In genomic region chr5:93604119-93604963, GRCh38 we compare ENCODE assay signal across 12 cellular contexts. TPM values are rescaled to one million over a fixed set of nuclear protein-coding genes. Genes with fewer than 3 reads are reported as not detected.
A peak's percentile ranks its signal among the peaks of the same experiment; 100 is the strongest.
DNase-seq lines count a peak whose midpoint lies in the region; ATAC-seq and TF ChIP-seq lines count a peak whose summit lies in the region.
"Had no signal": no experiment of that assay in that cellular context is flagged by ENCODE, and none has a peak within 500 bp of the region (broad histone marks: within the 10 kb centered on the region; RNA-seq: fewer than 3 reads in every experiment).

No MANE protein-coding gene starts in this region.

- H3K9ac ChIP-seq in SK-N-SH = no peak overlapping the region

- H3K4me3 ChIP-seq in SK-N-SH (ENCODE audit: low read depth in 2 of 2, low read length in 1 of 2) (peak overlapping the region in 1 of 2 experiments; percentile 19; a peak in 2 of 4 replicates), astrocyte of the spinal cord (ENCODE audit: low read depth, low read length) (peak overlapping the region; percentile 24)

- H3K27me3 ChIP-seq in SK-N-SH (ENCODE audit: insufficient read depth) = no peaks in the 10 kb centered on the region; the same call in 1 of the 2 replicates

- H3K79me2 ChIP-seq in SK-N-SH (ENCODE audit: insufficient read depth) = no peaks in the 10 kb centered on the region

- peaks cover 23% of the 10 kb centered on the region for H3F3A ChIP-seq in SK-N-SH (replicated peaks; ENCODE audit: insufficient read depth)

- peaks cover 6 to 29% of the 10 kb centered on the region in 2 experiments; a peak in 2 of 4 replicates for H3K4me1 ChIP-seq in SK-N-SH (ENCODE audit: control insufficient read depth in 1 of 2, insufficient read depth in 2 of 2, low read depth in 1 of 2, low read length in 1 of 2)

- H4K20me1 ChIP-seq in SK-N-SH (ENCODE audit: insufficient read depth) = no peaks in the 10 kb centered on the region

- in situ Hi-C loops in astrocyte of the spinal cord (cut with HindIII; ENCODE audit: low sequenced_read_pairs) = no loop called here

- H3K9me3 ChIP-seq in SK-N-SH = no peaks in the 10 kb centered on the region

- H3K36me3 ChIP-seq in SK-N-SH (replicated peaks in 1 of 2; ENCODE audit: control insufficient read depth in 1 of 2, insufficient read depth in 2 of 2, low read length in 1 of 2) = no peaks in the 10 kb centered on the region

- H3K27ac ChIP-seq in SK-N-SH (ENCODE audit: low read depth in 2 of 2, low read length in 1 of 2) (no peak overlapping the region), substantia nigra (ENCODE audit: low read depth, low read length, poor library complexity, severe bottlenecking) (peak overlapping the region; percentile 43)
- H3K27ac ChIP-seq: HL-60 had no signal

- no peak for TF ChIP-seq CTCF in SK-N-SH (IDR thresholded peaks at IDR 0.05)
- no peak for TF ChIP-seq CTCF in astrocyte of the spinal cord (IDR thresholded peaks at IDR 0.05; ENCODE audit: low read depth, low read length)

- CTCF ChIA-PET in SK-N-SH (lab: Yijun Ruan, JAX) = no interaction called here

- no peaks in the 10 kb centered on the region for H3K9me2 ChIP-seq in SK-N-SH

- no peak for ATAC-seq in SK-N-SH treated with all-trans-retinoic acid at 6 μM for 48 hours
- ATAC-seq in HG03175 (IDR thresholded peaks at IDR 0.05; ENCODE audit: unreplicated experiment) = no peak
- ATAC-seq: naive thymus-derived CD8-positive, alpha-beta T cell had no signal

- POLR2A ChIA-PET in SK-N-SH (lab: Yijun Ruan, JAX) = no interaction called here

- 52% methylated on average over 16 of the region's 54 CpGs for WGBS in SK-N-SH (ENCODE audit: low lambda C conversion rate)

- peak; percentile 47 for DNase-seq in SK-N-SH
- peak; percentile 76 for DNase-seq in astrocyte of the spinal cord (ENCODE audit: low read depth, low spot score)
- peak; percentile 9 for DNase-seq in kidney tubule cell (ENCODE audit: low spot score)
- DNase-seq in substantia nigra (lab: John Stamatoyannopoulos, UW) = peak in 11 of 49 donors; percentile 23 to 84 (median 46)
- DNase-seq in globus pallidus (ENCODE audit: low spot score) = no peak
- no peak for DNase-seq in stimulated activated CD4-positive, alpha-beta T cell treated with anti-CD3 and anti-CD28 coated beads, Interleukin-2, amount 100 ng/mL, for 48 hours
- DNase-seq: activated gamma-delta T cell treated with Interleukin-2 at 50 U/mL for 16 hours; CD4-positive, CD25-positive, alpha-beta regulatory T cell; naive thymus-derived CD8-positive, alpha-beta T cell had no signal

- no peak overlapping the region for H3K4me2 ChIP-seq in SK-N-SH

- TF ChIP-seq EP300 in SK-N-SH (IDR thresholded peaks at IDR 0.05; ENCODE audit: borderline replicate concordance in 1 of 2, low read depth in 1 of 2, low read length in 1 of 2) = no peak

- H2AFZ ChIP-seq in SK-N-SH (ENCODE audit: low read depth) = no peak overlapping the region

- no peak for TF ChIP-seq RAD21 in SK-N-SH (IDR thresholded peaks at IDR 0.05; ENCODE audit: low read length)

TF ChIP-seq in SK-N-SH, 30 proteins besides CTCF, POLR2A, EP300 and RAD21:
- TF ChIP-seq EZH2phosphoT487 (IDR thresholded peaks at IDR 0.05; ENCODE audit: borderline replicate concordance, low read depth) = no peak
- TF ChIP-seq FOXJ3 (CRISPR knock-in tag; IDR thresholded peaks at IDR 0.05) = no peak
- no peak for TF ChIP-seq PBX3 (IDR thresholded peaks at IDR 0.05)
- peak; percentile 51; the same call in 1 of the 2 replicates for TF ChIP-seq USF1 (IDR thresholded peaks at IDR 0.05; ENCODE audit: borderline replicate concordance, low read depth)

TF ChIP-seq in SK-N-SH treated with all-trans-retinoic acid at 6 μM for 48 hours, 23 proteins besides CTCF, POLR2A, EP300 and RAD21 (continues in another document):
- TF ChIP-seq ZNF8 (CRISPR knock-in tag; IDR thresholded peaks at IDR 0.05) (no peak), TSHZ2 (CRISPR knock-in tag; IDR thresholded peaks at IDR 0.05) (no peak), OSR1 (CRISPR knock-in tag; IDR thresholded peaks at IDR 0.05) (no peak), POU6F1 (CRISPR knock-in tag; IDR thresholded peaks at IDR 0.05; ENCODE audit: borderline replicate concordance, low read depth) (no peak), PATZ1 (CRISPR knock-in tag; IDR thresholded peaks at IDR 0.05; ENCODE audit: borderline replicate concordance) (no peak), ESRRG (CRISPR knock-in tag; IDR thresholded peaks at IDR 0.05) (no peak), ZC3H10 (CRISPR knock-in tag; IDR thresholded peaks at IDR 0.05) (no peak), ZNF565 (CRISPR knock-in tag; conservative IDR thresholded peaks at IDR 0.05; ENCODE audit: low read depth) (no peak), BACH2 (CRISPR knock-in tag; IDR thresholded peaks at IDR 0.05; ENCODE audit: borderline replicate concordance) (no peak), ARNTL (CRISPR knock-in tag; IDR thresholded peaks at IDR 0.05; ENCODE audit: borderline replicate concordance, low read depth) (no peak), TOX (CRISPR knock-in tag; IDR thresholded peaks at IDR 0.05; ENCODE audit: borderline replicate concordance) (no peak), ZNF70 (CRISPR knock-in tag; IDR thresholded peaks at IDR 0.05) (no peak), GLIS3 (CRISPR knock-in tag; IDR thresholded peaks at IDR 0.05) (no peak), ZFP3 (CRISPR knock-in tag; IDR thresholded peaks at IDR 0.05) (no peak), ZFP30 (CRISPR knock-in tag; IDR thresholded peaks at IDR 0.05) (no peak), TCF4 (CRISPR knock-in tag; IDR thresholded peaks at IDR 0.05; ENCODE audit: borderline replicate concordance) (no peak)

RNA-seq across cellular contexts. Expression of gene NR2F1, which starts 21.3 kb away (rescaled TPM):
- 40.0 and 47.1 TPM in 2 replicates for polyA plus RNA-seq in SK-N-SH (2012; rRNA removed)
- 24.5 and 41.7 TPM in 2 replicates for polyA plus RNA-seq in SK-N-SH (2012; cell fraction: cytosol; rRNA removed)
- 82.7 and 105 TPM in 2 replicates for polyA plus RNA-seq in SK-N-SH (2012; cell fraction: nucleus; rRNA removed)
- polyA plus RNA-seq: CD4-positive, CD25-positive, alpha-beta regulatory T cell; naive thymus-derived CD8-positive, alpha-beta T cell had no signal

RNA-seq across cellular contexts. Expression of gene NR2F1-AS1, which starts 23.3 kb away (rescaled TPM):
- 7.4 and 8.3 TPM in 2 replicates for polyA plus RNA-seq in SK-N-SH (2012; rRNA removed)
- 9.3 and 13.1 TPM in 2 replicates for polyA plus RNA-seq in SK-N-SH (2012; cell fraction: cytosol; rRNA removed)
- polyA plus RNA-seq in SK-N-SH (2012; cell fraction: nucleus; rRNA removed) = 12.3 TPM in 2 replicates
- polyA plus RNA-seq: CD4-positive, CD25-positive, alpha-beta regulatory T cell; naive thymus-derived CD8-positive, alpha-beta T cell had no signal

Comparison
In these comparisons a context has a peak if more than half of its experiments do, and no peak if none do; other contexts are left out.
1. DNase-seq: peak in SK-N-SH (single experiment), astrocyte of the spinal cord (single experiment) and kidney tubule cell (single experiment); none in globus pallidus (single experiment) and stimulated activated CD4-positive, alpha-beta T cell treated with anti-CD3 and anti-CD28 coated beads, Interleukin-2, amount 100 ng/mL, for 48 hours (0 of 2).